ENCODE assay signal across 9 cellular contexts in the genomic region with DNA sequence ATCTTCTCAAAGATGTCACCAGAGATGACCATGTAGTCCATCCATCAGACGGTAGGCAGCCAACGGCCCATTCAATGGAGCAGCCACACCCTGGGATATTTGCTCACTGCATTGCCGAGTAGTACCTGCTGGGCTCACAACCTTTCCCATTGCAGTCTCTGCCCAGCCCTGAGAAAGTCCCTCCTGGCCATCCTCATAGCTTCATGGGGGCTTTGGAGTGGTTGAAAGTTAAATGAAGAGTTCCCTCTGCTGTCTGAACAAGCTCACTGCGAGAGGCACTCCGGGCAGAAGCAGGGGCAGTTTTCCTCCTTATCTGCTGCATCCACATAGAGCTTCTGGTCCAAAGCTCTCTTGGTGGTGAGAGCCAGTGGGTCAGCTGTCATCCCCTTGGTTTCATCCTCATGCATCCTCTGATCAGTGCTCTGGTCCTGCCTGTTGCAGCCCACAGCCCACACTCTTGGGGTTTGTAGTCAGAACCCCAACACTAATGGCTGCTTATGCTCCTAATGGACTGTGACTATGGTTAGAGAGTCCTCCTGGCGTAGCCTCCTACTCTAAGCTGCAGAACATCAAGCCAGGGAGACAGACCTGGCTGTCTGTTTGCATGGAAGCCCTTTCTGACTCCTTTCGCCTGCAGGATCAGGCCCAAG. TPM values are rescaled to one million over a fixed set of nuclear protein-coding genes. Genes with fewer than 3 reads are reported as not detected.
DNase-seq lines count a peak whose midpoint lies in the region; ATAC-seq and TF ChIP-seq lines count a peak whose summit lies in the region.
"Had no signal": no experiment of that assay in that cellular context is flagged by ENCODE, and none has a peak within 500 bp of the region (broad histone marks: within the 10 kb centered on the region; RNA-seq: fewer than 3 reads in every experiment).

No MANE protein-coding gene starts in this region.

- no peak overlapping the region for H3K4me3 ChIP-seq in choroid plexus epithelial cell (ENCODE audit: low read depth, low read length)
- H3K4me3 ChIP-seq in naive thymus-derived CD4-positive, alpha-beta T cell (ENCODE audit: low read length) = no peak overlapping the region

- peaks cover 60 to 78% of the 10 kb centered on the region in 2 donors for H3K4me1 ChIP-seq in naive thymus-derived CD4-positive, alpha-beta T cell (ENCODE audit: control insufficient read depth in 2 of 2, insufficient read depth in 2 of 2, low read length in 2 of 2)

- intact Hi-C loops in naive thymus-derived CD4-positive, alpha-beta T cell (cut with micrococcal nuclease) = loop anchor here (1.0 to 10.0 kb wide), 9 partner anchors 9 to 615 kb away; a partner anchor contains a TSS

- H3K27me3 ChIP-seq in naive thymus-derived CD4-positive, alpha-beta T cell (ENCODE audit: control insufficient read depth in 2 of 2, insufficient read depth in 2 of 2, low read length in 2 of 2) = no peaks in the 10 kb centered on the region

- no peaks in the 10 kb centered on the region for H3K36me3 Mint-ChIP-seq in HFFc6 (ENCODE audit: low read depth)
- H3K36me3 Mint-ChIP-seq in naive thymus-derived CD4-positive, alpha-beta T cell = peaks cover 16 to 88% (median 38%) of the 10 kb centered on the region in 5 donors

- H3K27ac Mint-ChIP-seq in HFFc6 = no peak overlapping the region
- H3K27ac Mint-ChIP-seq in naive thymus-derived CD4-positive, alpha-beta T cell = peak overlapping the region in 8 of 9 donors; percentile 20 to 96 (median 53)
- H3K27ac Mint-ChIP-seq: activated B cell treated with CpG ODN at 0.5 μM for 24 hours had no signal

- H3K27ac ChIP-seq in naive thymus-derived CD4-positive, alpha-beta T cell (ENCODE audit: low read depth, low read length) = no peak overlapping the region

- POLR2A ChIA-PET in naive thymus-derived CD4-positive, alpha-beta T cell (lab: Charles Lee) = interaction anchor here (0.9 to 5.1 kb wide), 3 partner anchors 9 to 167 kb away, joined by 3 to 25 read pairs (median 7); no protein-coding TSS in a partner anchor

- H3K9me3 Mint-ChIP-seq in HFFc6 = no peaks in the 10 kb centered on the region
- H3K9me3 Mint-ChIP-seq in naive thymus-derived CD4-positive, alpha-beta T cell = peaks cover 0 to 5% (median 0%) of the 10 kb centered on the region in 11 donors
- H3K9me3 Mint-ChIP-seq: activated B cell treated with CpG ODN at 0.5 μM for 24 hours had no signal

- peak; percentile 39 for ATAC-seq in naive thymus-derived CD4-positive, alpha-beta T cell
- ATAC-seq in HG03521 (IDR thresholded peaks at IDR 0.05; ENCODE audit: unreplicated experiment) = no peak
- no peak for ATAC-seq in GM18909 (IDR thresholded peaks at IDR 0.05; ENCODE audit: poor library complexity, unreplicated experiment)

- DNase-seq in DMS114 treated with DMSO at 0.1 percent for 48 hours (lab: John Stamatoyannopoulos, UW; ENCODE audit: unreplicated experiment) = peak; percentile 57
- peak; percentile 42 for DNase-seq in HFFc6
- peak; percentile 20 for DNase-seq in OCI-M1 (lab: John Stamatoyannopoulos, UW)
- DNase-seq in choroid plexus epithelial cell (ENCODE audit: low read depth) = peak; percentile 77
- peak in 2 of 9 donors; percentile 31 to 41 for DNase-seq in naive thymus-derived CD4-positive, alpha-beta T cell
- DNase-seq in NAMALWA (ENCODE audit: low spot score) = no peak
- DNase-seq: activated B cell treated with CpG ODN at 0.5 μM for 24 hours had no signal

- TF ChIP-seq CTCF in HFFc6 (IDR thresholded peaks at IDR 0.05) (peak; percentile 85), choroid plexus epithelial cell (conservative IDR thresholded peaks at IDR 0.05; ENCODE audit: low read depth, low read length) (peak; percentile 91)

- peaks cover 11 to 40% (median 16%) of the 10 kb centered on the region in 3 experiments for H3K36me3 ChIP-seq in naive thymus-derived CD4-positive, alpha-beta T cell (ENCODE audit: control insufficient read depth in 2 of 3, insufficient read depth in 3 of 3, low read length in 3 of 3)

- no peaks in the 10 kb centered on the region for H3K9me3 ChIP-seq in naive thymus-derived CD4-positive, alpha-beta T cell (ENCODE audit: control insufficient read depth in 2 of 3, low read length in 3 of 3)

- peaks cover 5% of the 10 kb centered on the region; the same call in 1 of the 2 replicates for H3K27me3 Mint-ChIP-seq in HFFc6 (ENCODE audit: insufficient read depth)
- H3K27me3 Mint-ChIP-seq in naive thymus-derived CD4-positive, alpha-beta T cell = no peaks in the 10 kb centered on the region
- H3K27me3 Mint-ChIP-seq: activated B cell treated with CpG ODN at 0.5 μM for 24 hours had no signal

- CTCF ChIA-PET in naive thymus-derived CD4-positive, alpha-beta T cell (lab: Charles Lee) = interaction anchor here (0.7 to 8.0 kb wide), 16 partner anchors 8 to 501 kb away, joined by 3 to 151 read pairs (median 4); a partner anchor contains a TSS

- no peak overlapping the region for H3K4me3 Mint-ChIP-seq in HFFc6
- peak overlapping the region in 5 of 10 donors; percentile 6 to 79 (median 74) for H3K4me3 Mint-ChIP-seq in naive thymus-derived CD4-positive, alpha-beta T cell
- H3K4me3 Mint-ChIP-seq: activated B cell treated with CpG ODN at 0.5 μM for 24 hours had no signal

- H3K4me1 Mint-ChIP-seq in HFFc6 (ENCODE audit: low read depth) = peaks cover 48% of the 10 kb centered on the region
- H3K4me1 Mint-ChIP-seq in naive thymus-derived CD4-positive, alpha-beta T cell = peaks cover 50 to 79% (median 58%) of the 10 kb centered on the region in 7 donors

RNA-seq across cellular contexts. Expression of a gene that starts 23.3 kb away (rescaled TPM):
- total RNA-seq in HFFc6 (2021; fragmentation: NEBNext Ultra II Directional; extraction: Animal tissue kit (Norgen Biotek cat#: 25700)) = not detected
- 100 to 1,000 TPM in 1 of 5 experiments, 10 to 100 TPM in 4; 19.3 to 129 (median 31.5) TPM for total RNA-seq in naive thymus-derived CD4-positive, alpha-beta T cell
- polyA plus RNA-seq in naive thymus-derived CD4-positive, alpha-beta T cell = 10 to 100 TPM; 35.4 to 86.2 TPM

Comparison
In these comparisons a context has a peak if more than half of its experiments do, and no peak if none do; other contexts are left out.
1. RNA of a gene that starts 23.3 kb away (total RNA-seq): 19.3 to 129 TPM in naive thymus-derived CD4-positive, alpha-beta T cell; not detected in HFFc6; every median in the first group is over 10 times any median in the second.